In the genomic region with DNA sequence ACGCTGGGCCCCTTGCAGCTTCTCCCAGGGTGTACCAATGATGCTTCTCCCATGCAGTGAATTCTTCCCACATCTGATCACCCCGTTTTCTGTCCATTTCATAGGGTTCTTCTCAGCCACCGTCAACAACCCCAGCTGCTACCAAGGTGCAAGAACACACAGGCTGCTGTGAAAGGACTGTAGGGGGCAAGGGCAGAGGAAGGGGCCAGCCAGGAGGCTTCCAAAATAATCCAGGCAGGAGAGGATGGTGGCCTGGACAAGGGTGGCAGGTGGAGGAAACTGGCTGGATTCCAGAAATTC, we compare ENCODE assay signal across 16 cellular contexts.
DNase-seq lines count a peak whose midpoint lies in the region; ATAC-seq and TF ChIP-seq lines count a peak whose summit lies in the region.
"Had no signal": no experiment of that assay in that cellular context is flagged by ENCODE, and none has a peak within 500 bp of the region (broad histone marks: within the 10 kb centered on the region; RNA-seq: fewer than 3 reads in every experiment).

No MANE protein-coding gene starts in this region.

- peak; percentile 21 for DNase-seq in SHP77 treated with DMSO at 0.1 percent for 48 hours (lab: John Stamatoyannopoulos, UW)
- no peak for DNase-seq in lower lobe of right lung
- DNase-seq in osteocyte (ENCODE audit: extremely low spot score, unreplicated experiment): no peak
- no peak for DNase-seq in NCI-H345 (lab: John Stamatoyannopoulos, UW)
- DNase-seq: DMS79; KG1; NCI-H1105 treated with DMSO at 0.1 percent for 48 hours; NCI-H1930; NCI-H510A treated with DMSO at 0.1 percent for 48 hours; NK-92 treated with Interleukin-12 subunit alpha and Interleukin-12 subunit beta, amount 100 ng/mL, for 24 hours; OCI-M1; RPMI8226 had no signal

- H3K27ac ChIP-seq in HEK293 (ENCODE audit: extremely low read depth, low read depth, low read length) (no peak overlapping the region), lower lobe of right lung (peak overlapping the region; percentile 56)

- intact Hi-C loops in lower lobe of right lung (cut with DNase I): no loop called here

- H3K36me3 ChIP-seq in HEK293 (ENCODE audit: control insufficient read depth in 2 of 2, insufficient read depth in 1 of 2, low read length in 2 of 2) (no peaks in the 10 kb centered on the region), lower lobe of right lung (no peaks in the 10 kb centered on the region)

- ATAC-seq in lower lobe of right lung: no peak
- no peak for ATAC-seq in GM21381 (IDR thresholded peaks at IDR 0.05; ENCODE audit: unreplicated experiment)
- no peak for ATAC-seq in HG02759 (IDR thresholded peaks at IDR 0.05; ENCODE audit: unreplicated experiment)
- ATAC-seq: GM12878 had no signal

- no peaks in the 10 kb centered on the region for H3K9me3 Mint-ChIP-seq in osteocyte (ENCODE audit: unreplicated experiment)

- H3K4me3 ChIP-seq in HEK293 (ENCODE audit: low read depth, low read length) (no peak overlapping the region), lower lobe of right lung (no peak overlapping the region)
- H3K4me3 ChIP-seq: GM12878 had no signal

- POLR2A ChIA-PET in HEK293 (lab: Yijun Ruan, JAX): no interaction called here

- H3K4me3 Mint-ChIP-seq in osteocyte (ENCODE audit: unreplicated experiment): no peak overlapping the region

- H3K27me3 Mint-ChIP-seq in osteocyte (ENCODE audit: unreplicated experiment): peaks cover 4% of the 10 kb centered on the region

- H3K9me3 ChIP-seq in HEK293 (ENCODE audit: control insufficient read depth, insufficient read depth, low read depth, low read length): no peaks in the 10 kb centered on the region
- no peaks in the 10 kb centered on the region for H3K9me3 ChIP-seq in lower lobe of right lung

- CTCF ChIA-PET in HEK293 (lab: Yijun Ruan, JAX): interaction anchor here (0.7 kb wide), 1 partner anchor 13 kb away, joined by 4 read pairs; no protein-coding TSS in a partner anchor

- H3K36me3 Mint-ChIP-seq in osteocyte (ENCODE audit: unreplicated experiment): no peaks in the 10 kb centered on the region

- no peaks in the 10 kb centered on the region for H3K4me1 ChIP-seq in HEK293 (ENCODE audit: control insufficient read depth, insufficient read depth, low read length)
- peaks cover 70% of the 10 kb centered on the region for H3K4me1 ChIP-seq in lower lobe of right lung

- H3K27ac Mint-ChIP-seq in osteocyte (ENCODE audit: unreplicated experiment): peak overlapping the region; percentile 66

- TF ChIP-seq CTCF in HEK293 (tag by site-specific recombination; IDR thresholded peaks at IDR 0.05) (no peak), lower lobe of right lung (IDR thresholded peaks at IDR 0.05) (no peak), osteocyte (IDR thresholded peaks at IDR 0.05) (no peak)

- H3K4me1 Mint-ChIP-seq in osteocyte (ENCODE audit: unreplicated experiment): peaks cover 76% of the 10 kb centered on the region

- no peaks in the 10 kb centered on the region for H3K27me3 ChIP-seq in lower lobe of right lung (ENCODE audit: low read depth)

TF ChIP-seq in HEK293, 187 proteins besides CTCF, POLR2A, EP300 and RAD21:
- TF ChIP-seq, protein P1, sequence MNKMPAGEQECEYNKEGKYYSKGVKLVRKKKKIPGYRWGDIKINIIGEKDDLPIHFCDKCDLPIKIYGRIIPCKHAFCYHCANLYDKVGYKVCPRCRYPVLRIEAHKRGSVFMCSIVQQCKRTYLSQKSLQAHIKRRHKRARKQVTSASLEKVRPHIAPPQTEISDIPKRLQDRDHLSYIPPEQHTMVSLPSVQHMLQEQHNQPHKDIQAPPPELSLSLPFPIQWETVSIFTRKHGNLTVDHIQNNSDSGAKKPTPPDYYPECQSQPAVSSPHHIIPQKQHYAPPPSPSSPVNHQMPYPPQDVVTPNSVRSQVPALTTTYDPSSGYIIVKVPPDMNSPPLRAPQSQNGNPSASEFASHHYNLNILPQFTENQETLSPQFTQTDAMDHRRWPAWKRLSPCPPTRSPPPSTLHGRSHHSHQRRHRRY (tag by site-specific recombination; IDR thresholded peaks at IDR 0.05): no peak
- TF ChIP-seq GLIS1 (tag by site-specific recombination; IDR thresholded peaks at IDR 0.05) (peak; percentile 71), ZIC2 (tag by site-specific recombination; IDR thresholded peaks at IDR 0.05) (peak; percentile 76)
